Comparison of ENCODE assay signal across 20 cellular contexts in the genomic region with DNA sequence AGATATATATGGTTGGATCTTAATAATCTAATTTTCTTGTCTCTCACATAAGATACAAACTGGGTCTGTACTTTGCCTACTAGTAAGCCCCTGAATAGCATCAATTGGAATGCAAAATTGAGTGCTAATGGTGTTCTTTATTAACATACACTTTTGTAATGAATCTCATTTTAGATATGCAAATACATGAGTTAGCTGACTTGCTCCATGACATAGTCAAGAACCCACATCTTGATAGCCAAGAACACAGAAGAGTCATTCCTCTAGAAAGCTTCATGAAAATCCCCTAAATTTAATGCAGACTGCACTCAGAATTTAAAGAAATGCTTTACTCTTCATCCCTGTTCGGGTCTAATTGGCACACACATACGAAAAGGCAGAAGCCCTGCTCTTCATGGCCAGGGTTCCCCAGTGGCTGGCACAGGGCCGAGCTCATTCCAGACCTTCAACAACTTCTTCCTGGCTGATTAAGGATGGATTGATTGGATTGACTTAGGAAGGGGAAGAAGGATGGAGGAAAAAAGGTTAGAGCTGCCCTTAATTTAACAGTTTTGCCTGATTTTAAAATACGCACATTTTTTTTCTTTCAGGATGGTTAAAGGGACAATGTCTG.
DNase-seq lines count a peak whose midpoint lies in the region; ATAC-seq and TF ChIP-seq lines count a peak whose summit lies in the region.
"Had no signal": no experiment of that assay in that cellular context is flagged by ENCODE, and none has a peak within 500 bp of the region (broad histone marks: within the 10 kb centered on the region; RNA-seq: fewer than 3 reads in every experiment).

No MANE protein-coding gene starts in this region.

- ATAC-seq in activated T-cell treated with anti-CD3 and anti-CD28 coated beads, Interleukin-2, amount 50 U/mL, for 4 hours = peak; percentile 32 to 57
- no peak for ATAC-seq in Panc1
- ATAC-seq: GM12878, HepG2 had no signal

- no peaks in the 10 kb centered on the region for H4K20me1 ChIP-seq in PC-9 (ENCODE audit: insufficient read depth)

- no peaks in the 10 kb centered on the region for H3K36me3 Mint-ChIP-seq in activated T-cell treated with anti-CD3 and anti-CD28 coated beads, Interleukin-2, amount 50 U/mL, for 4 hours (ENCODE audit: insufficient read depth)
- H3K36me3 Mint-ChIP-seq: CD4-positive, CD25-positive, alpha-beta regulatory T cell had no signal

- POLR2A ChIA-PET in Panc1 (lab: Charles Lee) = no interaction called here
- POLR2A ChIA-PET in PC-9 (lab: Charles Lee; ENCODE audit: unreplicated experiment) = no interaction called here

- H3K36me3 ChIP-seq in BE2C (no peaks in the 10 kb centered on the region), Panc1 (ENCODE audit: control insufficient read depth, insufficient read depth, low read length) (no peaks in the 10 kb centered on the region), mucosa of rectum (ENCODE audit: control insufficient read depth in 2 of 2, insufficient read depth in 2 of 2, low read length in 2 of 2) (no peaks in the 10 kb centered on the region), PC-9 (ENCODE audit: low read depth) (no peaks in the 10 kb centered on the region)
- H3K36me3 ChIP-seq: HAP-1 had no signal

- H3K27ac ChIP-seq in Panc1 (ENCODE audit: low read length) (peak overlapping the region; percentile 75), mucosa of rectum (ENCODE audit: low read depth in 2 of 2, low read length in 2 of 2) (peak overlapping the region; percentile 69 to 83), PC-9 (no peak overlapping the region)
- H3K27ac ChIP-seq: GM23248 had no signal

- no peak overlapping the region for H3K4me2 ChIP-seq in PC-9

- no peaks in the 10 kb centered on the region for H3K9me3 Mint-ChIP-seq in activated T-cell treated with anti-CD3 and anti-CD28 coated beads, Interleukin-2, amount 50 U/mL, for 4 hours
- H3K9me3 Mint-ChIP-seq: CD4-positive, CD25-positive, alpha-beta regulatory T cell; CD8-positive, alpha-beta memory T cell had no signal

- BruUV-seq in Panc1 (replicated peaks; lab: Mats Ljungman, UMichigan) (no TSS peak), PC-9 (replicated peaks; lab: Mats Ljungman, UMichigan) (no TSS peak)

- CTCF ChIA-PET in Panc1 (lab: Charles Lee) (no interaction called here), PC-9 (lab: Charles Lee) (no interaction called here)

- H3K4me1 ChIP-seq in BE2C (peaks cover 7% of the 10 kb centered on the region), Panc1 (ENCODE audit: control insufficient read depth, insufficient read depth, low read length) (peaks cover 24% of the 10 kb centered on the region), mucosa of rectum (ENCODE audit: control insufficient read depth in 2 of 2, insufficient read depth in 2 of 2, low read length in 2 of 2) (peaks cover 19 to 35% of the 10 kb centered on the region in 2 donors), PC-9 (replicated peaks; ENCODE audit: insufficient read depth) (no peaks in the 10 kb centered on the region)
- H3K4me1 ChIP-seq: HAP-1 had no signal

- no peaks in the 10 kb centered on the region for H3K27me3 Mint-ChIP-seq in activated T-cell treated with anti-CD3 and anti-CD28 coated beads, Interleukin-2, amount 50 U/mL, for 4 hours (ENCODE audit: low read depth)

- in situ Hi-C loops in Panc1 (cut with HindIII; ENCODE audit: low pct_unique_long_range_greater_than_20kb, low sequenced_read_pairs) = no loop called here

- no peaks in the 10 kb centered on the region for H3K27me3 ChIP-seq in BE2C
- H3K27me3 ChIP-seq in Panc1 (ENCODE audit: control insufficient read depth, insufficient read depth, low read length) = no peaks in the 10 kb centered on the region
- H3K27me3 ChIP-seq in mucosa of rectum (ENCODE audit: control insufficient read depth in 2 of 2, insufficient read depth in 2 of 2, low read length in 2 of 2) = no peaks in the 10 kb centered on the region
- no peaks in the 10 kb centered on the region for H3K27me3 ChIP-seq in PC-9 (ENCODE audit: insufficient read depth, low read depth)

- intact Hi-C loops in Panc1 (cut with micrococcal nuclease; ENCODE audit: unreplicated experiment) = no loop called here
- intact Hi-C loops in PC-9 (cut with micrococcal nuclease; ENCODE audit: unreplicated experiment) = no loop called here

- DNase-seq in activated T-cell treated with anti-CD3 and anti-CD28 coated beads, Interleukin-2, amount 50 U/mL, for 4 hours = no peak
- DNase-seq in activated T-cell treated with anti-CD3 and anti-CD28 coated beads for 4 hours (no peak), BE2C (peak; percentile 51), Panc1 (ENCODE audit: low read depth, low spot score) (no peak), PC-9 (no peak), NCI-H2081 (lab: John Stamatoyannopoulos, UW) (no peak)
- DNase-seq: C1 segment of cervical spinal cord; CD4-positive, CD25-positive, alpha-beta regulatory T cell; CD8-positive, alpha-beta memory T cell; COR-L47; DMS 273 treated with DMSO at 0.1 percent for 48 hours; DMS53; DND-41; EL had no signal

- peaks cover 10% of the 10 kb centered on the region for H3K4me1 Mint-ChIP-seq in activated T-cell treated with anti-CD3 and anti-CD28 coated beads, Interleukin-2, amount 50 U/mL, for 4 hours (ENCODE audit: low read depth)
- H3K4me1 Mint-ChIP-seq: CD8-positive, alpha-beta memory T cell had no signal

- H3K79me2 ChIP-seq in PC-9 (ENCODE audit: low read depth) = no peaks in the 10 kb centered on the region

- H3K9me3 ChIP-seq in BE2C (no peaks in the 10 kb centered on the region), Panc1 (ENCODE audit: control insufficient read depth, insufficient read depth, low read depth, low read length) (no peaks in the 10 kb centered on the region; the same call in 1 of the 2 replicates), mucosa of rectum (ENCODE audit: control insufficient read depth in 2 of 2, low read length in 2 of 2) (no peaks in the 10 kb centered on the region), PC-9 (ENCODE audit: insufficient read depth, low read depth) (no peaks in the 10 kb centered on the region)
- H3K9me3 ChIP-seq: HAP-1 had no signal

- H3K4me3 Mint-ChIP-seq in activated T-cell treated with anti-CD3 and anti-CD28 coated beads, Interleukin-2, amount 50 U/mL, for 4 hours = no peak overlapping the region
- H3K4me3 Mint-ChIP-seq: B cell; CD4-positive, CD25-positive, alpha-beta regulatory T cell; CD8-positive, alpha-beta memory T cell had no signal

- no peaks in the 10 kb centered on the region for H3F3A ChIP-seq in PC-9 (ENCODE audit: insufficient read depth, low read depth)

- H3K9ac ChIP-seq in mucosa of rectum (ENCODE audit: low read depth in 1 of 2, low read length in 2 of 2) = no peak overlapping the region
- H3K9ac ChIP-seq: GM23248 had no signal

- H3K4me3 ChIP-seq in BE2C (ENCODE audit: low read depth, low read length) (no peak overlapping the region), Panc1 (ENCODE audit: low read depth in 2 of 2, low read length in 2 of 2) (no peak overlapping the region), mucosa of rectum (ENCODE audit: low read length in 2 of 2) (no peak overlapping the region), PC-9 (no peak overlapping the region)
- H3K4me3 ChIP-seq: GM12878, GM23248, HAP-1 had no signal

- H3K9me2 ChIP-seq in PC-9 (ENCODE audit: insufficient read depth) = no peaks in the 10 kb centered on the region

- H2AFZ ChIP-seq in PC-9 = no peak overlapping the region
- H2AFZ ChIP-seq: GM23248 had no signal

- TF ChIP-seq CTCF in BE2C (IDR thresholded peaks at IDR 0.05; ENCODE audit: low read depth, low read length) = no peak
- TF ChIP-seq CTCF in Panc1 (IDR thresholded peaks at IDR 0.05) = no peak
- TF ChIP-seq CTCF in PC-9 (conservative IDR thresholded peaks at IDR 0.05) = no peak
